1 cellular context compared by ENCODE assay signal in the genomic region with DNA sequence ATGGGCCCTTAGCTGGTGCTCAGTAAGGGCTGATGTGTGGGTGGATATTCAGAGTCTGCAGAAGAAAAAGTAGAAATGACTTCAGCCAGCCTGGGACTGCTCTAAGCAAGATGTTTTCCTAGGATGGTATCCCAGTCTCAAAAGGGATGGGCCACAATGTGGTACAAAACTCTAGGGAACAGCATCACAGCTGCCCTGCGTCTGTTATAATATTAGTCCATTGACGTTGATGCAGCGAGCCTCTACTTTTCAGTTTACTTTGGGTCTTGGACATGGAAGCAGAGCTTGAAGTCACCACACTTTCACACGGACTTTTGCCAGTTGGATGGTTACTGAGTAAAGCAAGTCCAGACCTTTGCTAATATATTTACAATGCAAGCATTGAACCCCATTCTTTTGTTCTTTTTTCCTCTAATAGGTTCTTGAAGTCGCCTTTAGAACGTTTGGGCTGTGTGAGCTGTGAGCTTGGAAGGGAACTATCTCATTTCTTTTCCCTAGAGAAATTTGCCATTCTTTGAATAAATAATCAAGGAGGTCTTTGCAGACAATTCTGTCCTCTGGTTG.
TF ChIP-seq lines count a peak whose summit lies in the region.

No MANE protein-coding gene starts in this region.

TF ChIP-seq in SK-N-SH treated with all-trans-retinoic acid at 6 μM for 48 hours, 23 proteins besides CTCF, POLR2A, EP300 and RAD21 (continued from another document):
- TF ChIP-seq CREB5 (CRISPR knock-in tag; IDR thresholded peaks at IDR 0.05; ENCODE audit: low read depth), result no peak
- no peak for TF ChIP-seq GLIS3 (CRISPR knock-in tag; IDR thresholded peaks at IDR 0.05)
- TF ChIP-seq, protein P1, sequence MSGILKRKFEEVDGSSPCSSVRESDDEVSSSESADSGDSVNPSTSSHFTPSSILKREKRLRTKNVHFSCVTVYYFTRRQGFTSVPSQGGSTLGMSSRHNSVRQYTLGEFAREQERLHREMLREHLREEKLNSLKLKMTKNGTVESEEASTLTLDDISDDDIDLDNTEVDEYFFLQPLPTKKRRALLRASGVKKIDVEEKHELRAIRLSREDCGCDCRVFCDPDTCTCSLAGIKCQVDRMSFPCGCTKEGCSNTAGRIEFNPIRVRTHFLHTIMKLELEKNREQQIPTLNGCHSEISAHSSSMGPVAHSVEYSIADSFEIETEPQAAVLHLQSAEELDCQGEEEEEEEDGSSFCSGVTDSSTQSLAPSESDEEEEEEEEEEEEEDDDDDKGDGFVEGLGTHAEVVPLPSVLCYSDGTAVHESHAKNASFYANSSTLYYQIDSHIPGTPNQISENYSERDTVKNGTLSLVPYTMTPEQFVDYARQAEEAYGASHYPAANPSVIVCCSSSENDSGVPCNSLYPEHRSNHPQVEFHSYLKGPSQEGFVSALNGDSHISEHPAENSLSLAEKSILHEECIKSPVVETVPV (CRISPR knock-in tag; IDR thresholded peaks at IDR 0.05), result no peak
- no peak for TF ChIP-seq PATZ1 (CRISPR knock-in tag; IDR thresholded peaks at IDR 0.05; ENCODE audit: borderline replicate concordance)
- no peak for TF ChIP-seq RARB (CRISPR knock-in tag; IDR thresholded peaks at IDR 0.05)
